11 cellular contexts compared by ENCODE assay signal in genomic region chr12:56776654-56777053, GRCh38.
"Had no signal": no experiment of that assay in that cellular context is flagged by ENCODE, and none has a peak within 500 bp of the region (broad histone marks: within the 10 kb centered on the region; RNA-seq: fewer than 3 reads in every experiment).

No MANE protein-coding gene starts in this region.

- H3K4me2 ChIP-seq: GM23338 had no signal

- H3K4me1 ChIP-seq: HAP-1 had no signal

- H3K36me3 ChIP-seq: HAP-1 had no signal

- ATAC-seq: GM23338, HCT116 had no signal

- H3K4me3 Mint-ChIP-seq: GM23338, H9, HFFc6 had no signal

- FAIRE-seq: H1, H54 had no signal

- H3K9me3 ChIP-seq: HAP-1 had no signal

- H3K4me3 ChIP-seq: GM23248, GM23338, HAP-1 had no signal

- H3K27ac ChIP-seq: GM23248 had no signal

- H3K27ac Mint-ChIP-seq: GM23338, H9, HFFc6 had no signal

- H3K9ac ChIP-seq: GM23248 had no signal

- H3K9me3 Mint-ChIP-seq: HFFc6 had no signal

- H2AFZ ChIP-seq: GM23248, GM23338 had no signal

- DNase-seq: GM23248, GOT3, H7, H9, HCEC 1CT, HFFc6 had no signal
